ENCODE assay signal across 1 cellular context in genomic region chr17:60435244-60436170, GRCh38.
A peak's percentile ranks its signal among the peaks of the same experiment; 100 is the strongest.
TF ChIP-seq lines count a peak whose summit lies in the region.

No MANE protein-coding gene starts in this region.

TF ChIP-seq in HepG2, 621 proteins besides CTCF, POLR2A, EP300 and RAD21 (continued from another document):
- TF ChIP-seq ZNF513 (CRISPR knock-in tag; conservative IDR thresholded peaks at IDR 0.05) = no peak
- 0 out of 2 replicates have a peak, but pooled peaks have one; percentile 65 for TF ChIP-seq MIXL1 (CRISPR knock-in tag; IDR thresholded peaks at IDR 0.05)
- no peak for TF ChIP-seq ZNF431 (CRISPR knock-in tag; IDR thresholded peaks at IDR 0.05; ENCODE audit: borderline replicate concordance, low read depth)
- no peak for TF ChIP-seq ZNF7 (CRISPR knock-in tag; IDR thresholded peaks at IDR 0.05)
- peak; percentile 38; the same call in 1 of the 2 replicates for TF ChIP-seq FOXO1 (CRISPR knock-in tag; IDR thresholded peaks at IDR 0.05)
- 0 out of 2 replicates have a peak, but pooled peaks have one; percentile 69 for TF ChIP-seq ZSCAN9 (CRISPR knock-in tag; IDR thresholded peaks at IDR 0.05; ENCODE audit: borderline replicate concordance)
- TF ChIP-seq ZNF784 (CRISPR knock-in tag; IDR thresholded peaks at IDR 0.05; ENCODE audit: borderline replicate concordance) = no peak
- no peak for TF ChIP-seq ZBTB7B (CRISPR knock-in tag; IDR thresholded peaks at IDR 0.05)
TF ChIP-seq in HepG2: peak in this region for 70.
